Comparison of ENCODE assay signal across 15 cellular contexts in the genomic region with DNA sequence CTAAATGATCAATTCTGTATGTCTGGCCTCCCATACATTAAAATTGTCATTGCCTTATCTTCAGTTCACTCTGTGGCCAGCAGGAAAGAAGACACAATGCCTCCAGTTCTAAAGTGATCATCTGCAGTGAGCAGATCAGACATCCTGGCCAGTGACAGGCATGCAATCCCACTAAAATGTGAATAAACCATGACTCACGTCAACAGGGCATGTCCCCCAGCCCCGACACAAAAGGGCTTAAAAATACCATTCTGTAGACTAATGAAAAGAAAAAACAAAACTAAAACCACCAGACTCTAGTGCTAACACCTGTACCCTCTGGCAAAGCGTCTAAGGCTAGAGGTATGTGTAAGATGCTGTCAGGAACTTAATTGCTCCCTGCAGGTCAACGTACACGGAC. TPM values are rescaled to one million over a fixed set of nuclear protein-coding genes. Genes with fewer than 3 reads are reported as not detected.
DNase-seq lines count a peak whose midpoint lies in the region; ATAC-seq, FAIRE-seq and TF ChIP-seq lines count a peak whose summit lies in the region.
"Had no signal": no experiment of that assay in that cellular context is flagged by ENCODE, and none has a peak within 500 bp of the region (broad histone marks: within the 10 kb centered on the region; RNA-seq: fewer than 3 reads in every experiment).

No MANE protein-coding gene starts in this region.

- intact Hi-C loops in activated CD4-positive, alpha-beta memory T cell treated with anti-CD3 and anti-CD28 coated beads for 36 hours (cut with micrococcal nuclease), result no loop called here

- H3K27ac Mint-ChIP-seq in activated CD4-positive, alpha-beta memory T cell treated with anti-CD3 and anti-CD28 coated beads for 36 hours, result no peak overlapping the region
- H3K27ac Mint-ChIP-seq: activated naive CD4-positive, alpha-beta T cell treated with anti-CD3 and anti-CD28 coated beads, Interleukin-2, amount 50 U/mL, for 24 hours; mesothelial cell of epicardium had no signal

- H3K9ac ChIP-seq in fibroblast of lung (ENCODE audit: insufficient read depth, low read length), result no peak overlapping the region

- DNase-seq in H54 (ENCODE audit: insufficient read length, low spot score) (peak; percentile 52), RKO (ENCODE audit: low spot score) (peak; percentile 40), fibroblast of lung (ENCODE audit: low read depth in 2 of 2) (peak; percentile 48 to 82), skeletal muscle cell (ENCODE audit: low read depth) (peak; percentile 31), dermis blood vessel endothelial cell (no peak)
- DNase-seq in activated CD4-positive, alpha-beta memory T cell treated with anti-CD3 and anti-CD28 coated beads for 36 hours, result no peak
- DNase-seq in activated naive CD4-positive, alpha-beta T cell treated with Interleukin-2 at 50 U/mL for 16 hours, result no peak
- DNase-seq: cerebellar nuclear complex, H9, NCI-H2081 treated with DMSO at 0.1 percent for 48 hours, ovary had no signal

- H3K4me3 Mint-ChIP-seq in activated CD4-positive, alpha-beta memory T cell treated with anti-CD3 and anti-CD28 coated beads for 36 hours, result no peak overlapping the region
- H3K4me3 Mint-ChIP-seq: activated naive CD4-positive, alpha-beta T cell treated with anti-CD3 and anti-CD28 coated beads, Interleukin-2, amount 50 U/mL, for 24 hours; H9; mesothelial cell of epicardium had no signal

- H3K36me3 Mint-ChIP-seq in activated CD4-positive, alpha-beta memory T cell treated with anti-CD3 and anti-CD28 coated beads for 36 hours, result peaks cover 51% of the 10 kb centered on the region

- H2AFZ ChIP-seq in fibroblast of lung (ENCODE audit: low read length), result no peak overlapping the region

- no peaks in the 10 kb centered on the region for H4K20me1 ChIP-seq in fibroblast of lung (ENCODE audit: control insufficient read depth, extremely low read depth, insufficient read depth, low read length)

- H3K27me3 Mint-ChIP-seq in activated CD4-positive, alpha-beta memory T cell treated with anti-CD3 and anti-CD28 coated beads for 36 hours, result no peaks in the 10 kb centered on the region
- H3K27me3 Mint-ChIP-seq: activated naive CD4-positive, alpha-beta T cell treated with anti-CD3 and anti-CD28 coated beads, Interleukin-2, amount 50 U/mL, for 24 hours had no signal

- no peaks in the 10 kb centered on the region for H3K9me3 Mint-ChIP-seq in activated CD4-positive, alpha-beta memory T cell treated with anti-CD3 and anti-CD28 coated beads for 36 hours
- H3K9me3 Mint-ChIP-seq: activated naive CD4-positive, alpha-beta T cell treated with anti-CD3 and anti-CD28 coated beads, Interleukin-2, amount 50 U/mL, for 24 hours; H9; mesothelial cell of epicardium had no signal

- H3K27ac ChIP-seq in fibroblast of lung (ENCODE audit: insufficient read depth, low read length), result no peak overlapping the region
- H3K27ac ChIP-seq: ovary had no signal

- TF ChIP-seq POLR2A in H54 (IDR thresholded peaks at IDR 0.05; ENCODE audit: low read depth, low read length), result no peak

- POLR2A ChIA-PET in activated CD4-positive, alpha-beta memory T cell treated with anti-CD3 and anti-CD28 coated beads for 36 hours (lab: Charles Lee), result no interaction called here

- H3K4me1 Mint-ChIP-seq in activated CD4-positive, alpha-beta memory T cell treated with anti-CD3 and anti-CD28 coated beads for 36 hours (ENCODE audit: low read depth), result peaks cover 3% of the 10 kb centered on the region
- H3K4me1 Mint-ChIP-seq: activated naive CD4-positive, alpha-beta T cell treated with anti-CD3 and anti-CD28 coated beads, Interleukin-2, amount 50 U/mL, for 24 hours had no signal

- H3K4me2 ChIP-seq in fibroblast of lung (ENCODE audit: extremely low read depth, insufficient read depth, low read length), result no peak overlapping the region

- no peak for ATAC-seq in GM21381 (IDR thresholded peaks at IDR 0.05; ENCODE audit: unreplicated experiment)

- peaks cover 6% of the 10 kb centered on the region for H3K36me3 ChIP-seq in fibroblast of lung (ENCODE audit: control insufficient read depth, insufficient read depth, low read length)

- TF ChIP-seq CTCF in fibroblast of lung (conservative IDR thresholded peaks at IDR 0.05 in 1 of 2, IDR thresholded peaks at IDR 0.05 in 1 of 2; ENCODE audit: low read depth in 1 of 2, low read length in 2 of 2), result no peak

- H3K4me1 ChIP-seq in fibroblast of lung (ENCODE audit: control insufficient read depth, extremely low read depth, insufficient read depth, low read length), result no peaks in the 10 kb centered on the region

- H3K4me3 ChIP-seq in fibroblast of lung (replicated peaks in 1 of 4; ENCODE audit: control extremely low read depth in 1 of 4, insufficient read depth in 1 of 4, low read depth in 3 of 4, low read length in 4 of 4), result no peak overlapping the region
- H3K4me3 ChIP-seq in skeletal muscle cell (ENCODE audit: low read depth, low read length), result no peak overlapping the region
- H3K4me3 ChIP-seq: ovary had no signal

- H3K9me3 ChIP-seq in fibroblast of lung (ENCODE audit: control insufficient read depth, insufficient read depth, low read depth, low read length), result no peaks in the 10 kb centered on the region
- H3K9me3 ChIP-seq: ovary had no signal

- FAIRE-seq in H54 (lab: Jason Lieb, UNC), result peak; percentile 76

- no peaks in the 10 kb centered on the region for H3K27me3 ChIP-seq in fibroblast of lung (ENCODE audit: control insufficient read depth, insufficient read depth, low read length)
- H3K27me3 ChIP-seq: ovary had no signal

- CTCF ChIA-PET in activated CD4-positive, alpha-beta memory T cell treated with anti-CD3 and anti-CD28 coated beads for 36 hours (lab: Charles Lee), result no interaction called here

- no peaks in the 10 kb centered on the region for H3K79me2 ChIP-seq in fibroblast of lung (ENCODE audit: control insufficient read depth, insufficient read depth, low read length)

RNA-seq across cellular contexts. Expression of gene DDX31, which starts 38.5 kb away (rescaled TPM):
- total RNA-seq in fibroblast of lung (9.5 and 10.1 TPM in 2 replicates), dermis blood vessel endothelial cell (13.1 and 15.0 TPM in 2 replicates)
- polyA plus RNA-seq in fibroblast of lung, result 10.8 and 13.1 TPM in 2 replicates
- polyA plus RNA-seq in fibroblast of lung (2012), result 7.3 and 10.7 TPM in 2 replicates
- 8.1 and 9.2 TPM in 2 replicates for polyA minus RNA-seq in fibroblast of lung (ENCODE audit: low replicate concordance)
- total RNA-seq in activated CD4-positive, alpha-beta memory T cell treated with anti-CD3 and anti-CD28 coated beads for 36 hours, result 10 to 100 TPM; 17.2 to 18.8 TPM

RNA-seq across cellular contexts. Expression of gene GTF3C4, which starts 39.0 kb away (rescaled TPM):
- 10.8 and 11.4 TPM in 2 replicates for total RNA-seq in fibroblast of lung
- polyA plus RNA-seq in fibroblast of lung, result 6.8 and 7.0 TPM in 2 replicates
- 9.5 and 10.4 TPM in 2 replicates for polyA plus RNA-seq in fibroblast of lung (2012)
- polyA minus RNA-seq in fibroblast of lung (ENCODE audit: low replicate concordance), result 16.2 and 21.7 TPM in 2 replicates
- total RNA-seq in activated CD4-positive, alpha-beta memory T cell treated with anti-CD3 and anti-CD28 coated beads for 36 hours, result 10 to 100 TPM; 11.6 to 12.4 TPM
- total RNA-seq in dermis blood vessel endothelial cell, result 13.1 and 20.1 TPM in 2 replicates

RNA-seq across cellular contexts. Expression of gene BARHL1, which starts 48.9 kb away (rescaled TPM):
- total RNA-seq in fibroblast of lung, result not detected in 2 replicates
- polyA plus RNA-seq in fibroblast of lung, result not detected in 2 replicates
- not detected in 2 replicates for polyA plus RNA-seq in fibroblast of lung (2012)
- polyA minus RNA-seq in fibroblast of lung (ENCODE audit: low replicate concordance), result not detected in 2 replicates
- not detected for total RNA-seq in activated CD4-positive, alpha-beta memory T cell treated with anti-CD3 and anti-CD28 coated beads for 36 hours
- total RNA-seq in dermis blood vessel endothelial cell, result not detected in 2 replicates
- total RNA-seq: H9, ovary had no signal
- polyA plus RNA-seq: esophagus, ovary had no signal

Comparison
In these comparisons a context has a peak if more than half of its experiments do, and no peak if none do; other contexts are left out.
1. DNase-seq: peak in H54 (single experiment), RKO (single experiment), fibroblast of lung (2 of 2) and skeletal muscle cell (single experiment); none in activated CD4-positive, alpha-beta memory T cell treated with anti-CD3 and anti-CD28 coated beads for 36 hours (single experiment), activated naive CD4-positive, alpha-beta T cell treated with Interleukin-2 at 50 U/mL for 16 hours (single experiment) and dermis blood vessel endothelial cell (single experiment).